7 cellular contexts compared by ENCODE assay signal in genomic region chr2:216474925-216475670, GRCh38. TPM values are rescaled to one million over a fixed set of nuclear protein-coding genes. Genes with fewer than 3 reads are reported as not detected.
DNase-seq lines count a peak whose midpoint lies in the region; ATAC-seq lines count a peak whose summit lies in the region.

No MANE protein-coding gene starts in this region.

- peaks cover 0 to 18% (median 15%) of the 10 kb centered on the region in 4 donors for H3K4me1 Mint-ChIP-seq in naive thymus-derived CD8-positive, alpha-beta T cell

- no peaks in the 10 kb centered on the region for H3K27me3 Mint-ChIP-seq in naive thymus-derived CD8-positive, alpha-beta T cell

- H3K27ac Mint-ChIP-seq in naive thymus-derived CD8-positive, alpha-beta T cell, result peak overlapping the region in 8 of 10 donors; percentile 16 to 89 (median 58)

- peaks cover 0 to 45% (median 11%) of the 10 kb centered on the region in 3 donors for H3K36me3 Mint-ChIP-seq in naive thymus-derived CD8-positive, alpha-beta T cell

- peak; percentile 75 for ATAC-seq in GM19043 (IDR thresholded peaks at IDR 0.05; ENCODE audit: low read depth, unreplicated experiment)
- ATAC-seq in HG02852 (IDR thresholded peaks at IDR 0.05; ENCODE audit: unreplicated experiment), result peak; percentile 83
- ATAC-seq in naive thymus-derived CD8-positive, alpha-beta T cell, result peak; percentile 46 to 85

- H3K9me3 Mint-ChIP-seq in naive thymus-derived CD8-positive, alpha-beta T cell, result no peaks in the 10 kb centered on the region

- peak; percentile 84 for DNase-seq in SIG-M5 treated with dmso at 0.1 percent for 504 hours (lab: John Stamatoyannopoulos, UW; ENCODE audit: unreplicated experiment)
- DNase-seq in naive thymus-derived CD8-positive, alpha-beta T cell, result peak in 4 of 10 donors; percentile 4 to 43 (median 18)
- no peak for DNase-seq in NCI-H226
- DNase-seq in NCI-H2196 (lab: John Stamatoyannopoulos, UW; ENCODE audit: unreplicated experiment), result no peak
- no peak for DNase-seq in NCI-H1694 treated with DMSO at 0.1 percent for 48 hours (lab: John Stamatoyannopoulos, UW)

- POLR2A ChIA-PET in naive thymus-derived CD8-positive, alpha-beta T cell (lab: Charles Lee), result no interaction called here

- peak overlapping the region; percentile 9 to 81 (median 46) for H3K4me3 Mint-ChIP-seq in naive thymus-derived CD8-positive, alpha-beta T cell

RNA-seq across cellular contexts. Expression of gene RPL37A, which starts 23.5 kb away (rescaled TPM):
- total RNA-seq in naive thymus-derived CD8-positive, alpha-beta T cell, result 1,000 to 10,000 TPM; 3,176 to 3,258 TPM
- polyA plus RNA-seq in naive thymus-derived CD8-positive, alpha-beta T cell, result 1,000 to 10,000 TPM; 4,502 to 5,032 (median 4,635) TPM
